ENCODE assay signal across 2 cellular contexts in the genomic region with DNA sequence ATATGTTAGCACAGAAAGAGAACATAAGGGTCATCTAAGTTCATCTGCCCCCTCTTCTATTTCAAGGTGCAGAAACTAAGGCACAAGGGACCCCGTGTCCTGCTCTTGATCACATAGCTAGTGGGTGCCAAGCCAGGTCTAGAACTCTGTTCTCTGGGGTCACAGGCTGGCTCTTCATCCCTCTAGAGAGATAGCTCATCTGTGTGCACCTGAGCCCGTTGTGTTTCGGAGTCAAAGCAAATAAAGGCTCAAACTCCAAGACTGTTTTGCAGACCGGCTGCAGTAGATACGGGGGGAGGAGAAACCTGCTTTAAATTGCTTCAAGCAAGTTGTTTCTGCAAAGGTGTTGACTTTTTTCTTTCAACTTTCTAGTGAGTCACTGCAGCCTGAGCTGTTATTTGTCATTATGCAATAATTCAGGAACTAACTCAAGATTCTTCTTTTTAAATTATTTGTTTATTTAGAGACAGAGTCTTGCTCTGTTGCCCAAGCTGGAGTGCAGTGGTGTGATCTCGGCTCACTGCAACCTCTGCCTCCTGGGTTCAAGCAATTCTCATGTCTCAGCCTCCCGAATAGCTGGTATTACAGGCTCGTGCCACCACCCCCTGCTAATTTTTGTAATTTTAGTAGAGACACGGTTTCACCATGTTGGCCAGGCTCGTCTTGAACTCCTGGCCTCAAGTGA.
TF ChIP-seq lines count a peak whose summit lies in the region.

No MANE protein-coding gene starts in this region.

TF ChIP-seq in GM12878, 131 proteins besides CTCF, POLR2A, EP300 and RAD21:
- TF ChIP-seq ELK1 (IDR thresholded peaks at IDR 0.05; ENCODE audit: low read depth, low read length), result no peak
- 0 out of 2 replicates have a peak, but pooled peaks have one; percentile 37 for TF ChIP-seq NR2F1 (conservative IDR thresholded peaks at IDR 0.05)

TF ChIP-seq in HepG2, 621 proteins besides CTCF, POLR2A, EP300 and RAD21 (continues in another document):
- peak; percentile 50; the same call in 1 of the 2 replicates for TF ChIP-seq PPARG (CRISPR knock-in tag; conservative IDR thresholded peaks at IDR 0.05)
- TF ChIP-seq, protein P1, sequence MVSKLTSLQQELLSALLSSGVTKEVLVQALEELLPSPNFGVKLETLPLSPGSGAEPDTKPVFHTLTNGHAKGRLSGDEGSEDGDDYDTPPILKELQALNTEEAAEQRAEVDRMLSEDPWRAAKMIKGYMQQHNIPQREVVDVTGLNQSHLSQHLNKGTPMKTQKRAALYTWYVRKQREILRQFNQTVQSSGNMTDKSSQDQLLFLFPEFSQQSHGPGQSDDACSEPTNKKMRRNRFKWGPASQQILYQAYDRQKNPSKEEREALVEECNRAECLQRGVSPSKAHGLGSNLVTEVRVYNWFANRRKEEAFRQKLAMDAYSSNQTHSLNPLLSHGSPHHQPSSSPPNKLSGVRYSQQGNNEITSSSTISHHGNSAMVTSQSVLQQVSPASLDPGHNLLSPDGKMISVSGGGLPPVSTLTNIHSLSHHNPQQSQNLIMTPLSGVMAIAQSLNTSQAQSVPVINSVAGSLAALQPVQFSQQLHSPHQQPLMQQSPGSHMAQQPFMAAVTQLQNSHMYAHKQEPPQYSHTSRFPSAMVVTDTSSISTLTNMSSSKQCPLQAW (CRISPR knock-in tag; IDR thresholded peaks at IDR 0.05), result no peak
- no peak for TF ChIP-seq SKIL (CRISPR knock-in tag; IDR thresholded peaks at IDR 0.05; ENCODE audit: borderline replicate concordance)
- TF ChIP-seq MZF1 (CRISPR knock-in tag; IDR thresholded peaks at IDR 0.05; ENCODE audit: borderline replicate concordance), result no peak
- TF ChIP-seq ZEB1 (IDR thresholded peaks at IDR 0.05; ENCODE audit: insufficient replicate concordance, low read depth), result peak; percentile 59
- TF ChIP-seq HMG20A (CRISPR knock-in tag; IDR thresholded peaks at IDR 0.05; ENCODE audit: borderline replicate concordance), result peak; percentile 68; the same call in 1 of the 2 replicates
- TF ChIP-seq U2AF1 (optimal IDR thresholded peaks at IDR 0.05; ENCODE audit: low read depth, low read length), result no peak
- no peak for TF ChIP-seq TP53 (CRISPR knock-in tag; conservative IDR thresholded peaks at IDR 0.05)
- TF ChIP-seq, protein P2, sequence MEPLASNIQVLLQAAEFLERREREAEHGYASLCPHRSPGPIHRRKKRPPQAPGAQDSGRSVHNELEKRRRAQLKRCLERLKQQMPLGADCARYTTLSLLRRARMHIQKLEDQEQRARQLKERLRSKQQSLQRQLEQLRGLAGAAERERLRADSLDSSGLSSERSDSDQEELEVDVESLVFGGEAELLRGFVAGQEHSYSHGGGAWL (CRISPR knock-in tag; IDR thresholded peaks at IDR 0.05), result no peak
- no peak for TF ChIP-seq TAF15 (IDR thresholded peaks at IDR 0.05; ENCODE audit: low read depth, low read length, poor library complexity, severe bottlenecking)
- TF ChIP-seq NCOA2 (CRISPR knock-in tag; IDR thresholded peaks at IDR 0.05), result peak; percentile 77
- TF ChIP-seq, protein P3, sequence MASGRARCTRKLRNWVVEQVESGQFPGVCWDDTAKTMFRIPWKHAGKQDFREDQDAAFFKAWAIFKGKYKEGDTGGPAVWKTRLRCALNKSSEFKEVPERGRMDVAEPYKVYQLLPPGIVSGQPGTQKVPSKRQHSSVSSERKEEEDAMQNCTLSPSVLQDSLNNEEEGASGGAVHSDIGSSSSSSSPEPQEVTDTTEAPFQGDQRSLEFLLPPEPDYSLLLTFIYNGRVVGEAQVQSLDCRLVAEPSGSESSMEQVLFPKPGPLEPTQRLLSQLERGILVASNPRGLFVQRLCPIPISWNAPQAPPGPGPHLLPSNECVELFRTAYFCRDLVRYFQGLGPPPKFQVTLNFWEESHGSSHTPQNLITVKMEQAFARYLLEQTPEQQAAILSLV (CRISPR knock-in tag; IDR thresholded peaks at IDR 0.05; ENCODE audit: borderline replicate concordance), result 0 out of 2 replicates have a peak, but pooled peaks have one; percentile 58
- TF ChIP-seq ZBTB25 (CRISPR knock-in tag; IDR thresholded peaks at IDR 0.05), result no peak
- TF ChIP-seq TEAD3 (CRISPR knock-in tag; optimal IDR thresholded peaks at IDR 0.05; ENCODE audit: borderline replicate concordance), result peak; percentile 19
- TF ChIP-seq ZSCAN29 (CRISPR knock-in tag; conservative IDR thresholded peaks at IDR 0.05), result no peak
- TF ChIP-seq ZNF556 (CRISPR knock-in tag; IDR thresholded peaks at IDR 0.05; ENCODE audit: borderline replicate concordance), result no peak
- peak; percentile 73; the same call in 1 of the 2 replicates for TF ChIP-seq MBD4 (IDR thresholded peaks at IDR 0.05; ENCODE audit: borderline replicate concordance, low read length)
- peak; percentile 51; the same call in 1 of the 2 replicates for TF ChIP-seq ZNF614 (CRISPR knock-in tag; IDR thresholded peaks at IDR 0.05; ENCODE audit: borderline replicate concordance)
- no peak for TF ChIP-seq ELF4 (CRISPR knock-in tag; IDR thresholded peaks at IDR 0.05; ENCODE audit: borderline replicate concordance)
- no peak for TF ChIP-seq PHB2 (IDR thresholded peaks at IDR 0.05; ENCODE audit: partially characterized antibody)
- TF ChIP-seq RARA (CRISPR knock-in tag; IDR thresholded peaks at IDR 0.05), result peak; percentile 69; the same call in 1 of the 2 replicates
- TF ChIP-seq HNRNPH1 (optimal IDR thresholded peaks at IDR 0.05; ENCODE audit: low read depth, low read length), result no peak
- no peak for TF ChIP-seq ZNF260 (CRISPR knock-in tag; IDR thresholded peaks at IDR 0.05; ENCODE audit: borderline replicate concordance, low read depth)
- TF ChIP-seq POLR2AphosphoS2 (IDR thresholded peaks at IDR 0.05; ENCODE audit: low read depth, low read length), result no peak
- TF ChIP-seq, protein P4, sequence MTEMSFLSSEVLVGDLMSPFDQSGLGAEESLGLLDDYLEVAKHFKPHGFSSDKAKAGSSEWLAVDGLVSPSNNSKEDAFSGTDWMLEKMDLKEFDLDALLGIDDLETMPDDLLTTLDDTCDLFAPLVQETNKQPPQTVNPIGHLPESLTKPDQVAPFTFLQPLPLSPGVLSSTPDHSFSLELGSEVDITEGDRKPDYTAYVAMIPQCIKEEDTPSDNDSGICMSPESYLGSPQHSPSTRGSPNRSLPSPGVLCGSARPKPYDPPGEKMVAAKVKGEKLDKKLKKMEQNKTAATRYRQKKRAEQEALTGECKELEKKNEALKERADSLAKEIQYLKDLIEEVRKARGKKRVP (CRISPR knock-in tag; IDR thresholded peaks at IDR 0.05), result peak in 1 of 2 experiments; percentile 61; a peak in 2 of 4 replicates
- no peak for TF ChIP-seq SRSF4 (IDR thresholded peaks at IDR 0.05; ENCODE audit: low read depth, low read length, poor library complexity, severe bottlenecking)
- TF ChIP-seq E2F2 (CRISPR knock-in tag; IDR thresholded peaks at IDR 0.05; ENCODE audit: borderline replicate concordance), result no peak
- no peak for TF ChIP-seq ZNF407 (CRISPR knock-in tag; IDR thresholded peaks at IDR 0.05; ENCODE audit: not compliant biosample characterization)
- TF ChIP-seq GPBP1L1 (CRISPR knock-in tag; IDR thresholded peaks at IDR 0.05), result no peak
- TF ChIP-seq YEATS2 (CRISPR knock-in tag; IDR thresholded peaks at IDR 0.05; ENCODE audit: borderline replicate concordance), result no peak
- 0 out of 2 replicates have a peak, but pooled peaks have one; percentile 50 for TF ChIP-seq ZNF224 (CRISPR knock-in tag; IDR thresholded peaks at IDR 0.05)
- TF ChIP-seq RXRB (CRISPR knock-in tag; IDR thresholded peaks at IDR 0.05; ENCODE audit: borderline replicate concordance), result peak; percentile 64
- TF ChIP-seq KLF15 (CRISPR knock-in tag; IDR thresholded peaks at IDR 0.05; ENCODE audit: borderline replicate concordance), result no peak
- TF ChIP-seq SMARCC2 (IDR thresholded peaks at IDR 0.05), result no peak
- no peak for TF ChIP-seq ZNF782 (CRISPR knock-in tag; IDR thresholded peaks at IDR 0.05; ENCODE audit: borderline replicate concordance)
- no peak for TF ChIP-seq CREBL2 (CRISPR knock-in tag; IDR thresholded peaks at IDR 0.05; ENCODE audit: borderline replicate concordance)
- peak; percentile 59; the same call in 1 of the 2 replicates for TF ChIP-seq SOX5 (CRISPR knock-in tag; IDR thresholded peaks at IDR 0.05; ENCODE audit: borderline replicate concordance)
- TF ChIP-seq GABPB1 (CRISPR knock-in tag; IDR thresholded peaks at IDR 0.05), result no peak
